Comparison of ENCODE assay signal across 1 cellular context in the genomic region with DNA sequence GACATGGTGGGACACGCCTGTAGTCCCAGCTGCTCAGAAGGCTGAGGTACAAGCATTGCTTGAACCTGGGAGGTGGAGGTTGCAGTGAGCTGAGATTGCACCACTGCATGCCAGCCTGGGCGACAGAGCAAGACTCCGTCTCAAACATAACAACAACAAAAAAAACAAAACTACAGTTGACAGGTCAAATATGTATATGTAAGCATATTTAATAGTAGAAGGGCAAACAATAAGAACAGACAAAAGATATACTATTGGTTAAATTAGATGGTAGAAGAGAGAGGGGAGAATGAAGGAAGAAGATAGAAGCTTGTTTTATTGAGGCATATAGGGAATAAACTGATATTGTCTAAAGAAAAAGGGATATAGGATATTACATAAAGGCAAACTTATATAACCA.
TF ChIP-seq lines count a peak whose summit lies in the region.

No MANE protein-coding gene starts in this region.

TF ChIP-seq in IMR-90, 13 proteins besides CTCF, POLR2A, EP300 and RAD21 (continued from another document):
- no peak for TF ChIP-seq RFX5 (IDR thresholded peaks at IDR 0.05; ENCODE audit: low read depth, low read length)
- no peak for TF ChIP-seq BHLHE40 (IDR thresholded peaks at IDR 0.05; ENCODE audit: low read depth, low read length)
